In genomic region chr18:35127201-35127600, GRCh38 we compare ENCODE assay signal across 12 cellular contexts.
DNase-seq lines count a peak whose midpoint lies in the region; ATAC-seq, FAIRE-seq and TF ChIP-seq lines count a peak whose summit lies in the region.
"Had no signal": no experiment of that assay in that cellular context is flagged by ENCODE, and none has a peak within 500 bp of the region (broad histone marks: within the 10 kb centered on the region; RNA-seq: fewer than 3 reads in every experiment).

No MANE protein-coding gene starts in this region.

- DNase-seq in DMS 273 (lab: John Stamatoyannopoulos, UW; ENCODE audit: unreplicated experiment), result peak; percentile 53
- no peak for DNase-seq in DMS 273 treated with DMSO at 0.1 percent for 48 hours (lab: John Stamatoyannopoulos, UW)
- no peak for DNase-seq in astrocyte of the spinal cord (ENCODE audit: low read depth, low spot score)
- no peak for DNase-seq in kidney epithelial cell (ENCODE audit: low read depth)
- no peak for DNase-seq in GM12891 (ENCODE audit: insufficient read length, low spot score)
- DNase-seq: hippocampal formation; naive thymus-derived CD8-positive, alpha-beta T cell; Peyer's patch had no signal

- H3K36me3 ChIP-seq in kidney epithelial cell (ENCODE audit: control insufficient read depth, insufficient read depth, low read length), result no peaks in the 10 kb centered on the region

- peak; percentile 51 for ATAC-seq in HG03175 (IDR thresholded peaks at IDR 0.05; ENCODE audit: unreplicated experiment)
- no peak for ATAC-seq in activated CD4-positive, CD25-positive, alpha-beta regulatory T cell treated with anti-CD3 and anti-CD28 coated beads, Interleukin-2, amount 50 U/mL, for 24 hours
- ATAC-seq in HG02840 (IDR thresholded peaks at IDR 0.05; ENCODE audit: low FRiP score, unreplicated experiment), result no peak
- ATAC-seq: naive thymus-derived CD8-positive, alpha-beta T cell had no signal

- no peak for TF ChIP-seq POLR2A in GM12891 (IDR thresholded peaks at IDR 0.05; ENCODE audit: low read depth, low read length)

- in situ Hi-C loops in astrocyte of the spinal cord (cut with HindIII; ENCODE audit: low sequenced_read_pairs), result no loop called here

- TF ChIP-seq CTCF in astrocyte of the spinal cord (IDR thresholded peaks at IDR 0.05; ENCODE audit: low read depth, low read length) (peak; percentile 36), kidney epithelial cell (IDR thresholded peaks at IDR 0.05; ENCODE audit: insufficient read depth, low read length, poor library complexity, severe bottlenecking) (peak; percentile 3)

- no peak for FAIRE-seq in GM12891 (lab: Jason Lieb, UNC)
- FAIRE-seq: A204.1 had no signal

- no peaks in the 10 kb centered on the region for H3K27me3 ChIP-seq in kidney epithelial cell (ENCODE audit: control insufficient read depth, insufficient read depth, low read length)
- H3K27me3 ChIP-seq: Peyer's patch had no signal

- no peak overlapping the region for H3K4me3 ChIP-seq in astrocyte of the spinal cord (ENCODE audit: low read depth, low read length)
- no peak overlapping the region for H3K4me3 ChIP-seq in kidney epithelial cell (ENCODE audit: low read depth, low read length)
- H3K4me3 ChIP-seq: Peyer's patch had no signal

TF ChIP-seq in GM12891, 5 proteins besides CTCF, POLR2A, EP300 and RAD21:
- no peak for TF ChIP-seq POU2F2 (IDR thresholded peaks at IDR 0.05; ENCODE audit: low read depth, low read length)
- TF ChIP-seq TAF1 (IDR thresholded peaks at IDR 0.05; ENCODE audit: low read depth, low read length), result no peak
- TF ChIP-seq SPI1 (IDR thresholded peaks at IDR 0.05; ENCODE audit: low read depth, low read length), result no peak
- no peak for TF ChIP-seq PAX5 (IDR thresholded peaks at IDR 0.05; ENCODE audit: insufficient read depth, low read length, severe bottlenecking)
- TF ChIP-seq POLR2AphosphoS5 (IDR thresholded peaks at IDR 0.05; ENCODE audit: low read depth, low read length), result no peak
